Comparison of ENCODE assay signal across 1 cellular context in genomic region chr1:237005674-237006073, GRCh38.
TF ChIP-seq lines count a peak whose summit lies in the region.

No MANE protein-coding gene starts in this region.

TF ChIP-seq in HEK293, 187 proteins besides CTCF, POLR2A, EP300 and RAD21 (continued from another document):
- no peak for TF ChIP-seq ZBTB10 (tag by site-specific recombination; IDR thresholded peaks at IDR 0.05)
- no peak for TF ChIP-seq ZNF138 (tag by site-specific recombination; IDR thresholded peaks at IDR 0.05; ENCODE audit: borderline replicate concordance)
- TF ChIP-seq ZFP3 (tag by site-specific recombination; IDR thresholded peaks at IDR 0.05; ENCODE audit: low read depth): no peak
- TF ChIP-seq ZBTB49 (tag by site-specific recombination; IDR thresholded peaks at IDR 0.05; ENCODE audit: low read depth): no peak
- TF ChIP-seq ZBTB20 (tag by site-specific recombination; IDR thresholded peaks at IDR 0.05): no peak
- no peak for TF ChIP-seq ZNF701 (tag by site-specific recombination; IDR thresholded peaks at IDR 0.05)
- TF ChIP-seq ZSCAN16 (tag by site-specific recombination; IDR thresholded peaks at IDR 0.05): no peak
- no peak for TF ChIP-seq ZNF639 (tag by site-specific recombination; IDR thresholded peaks at IDR 0.05)
- no peak for TF ChIP-seq ZNF221 (tag by site-specific recombination; IDR thresholded peaks at IDR 0.05; ENCODE audit: borderline replicate concordance)
TF ChIP-seq in HEK293: peak in this region for 24.
